21 cellular contexts compared by ENCODE assay signal in genomic region chr14:82911930-82912329, GRCh38.
"Had no signal": no experiment of that assay in that cellular context is flagged by ENCODE, and none has a peak within 500 bp of the region (broad histone marks: within the 10 kb centered on the region; RNA-seq: fewer than 3 reads in every experiment).

No MANE protein-coding gene starts in this region.

- H3K4me1 Mint-ChIP-seq: memory B cell; nephron progenitor cell; stimulated activated memory B cell treated with anti-CD40 and anti-IgM and Interleukin-4, amounts not matched to agents 10 μg/mL and 1 μg/mL and 100 μg/mL, for 72 hours had no signal

- H3K4me1 ChIP-seq: parathyroid adenoma, upper lobe of left lung had no signal

- H3K4me3 Mint-ChIP-seq: memory B cell; nephron progenitor cell; stimulated activated memory B cell treated with anti-CD40 and anti-IgM and Interleukin-4, amounts not matched to agents 10 μg/mL and 1 μg/mL and 100 μg/mL, for 72 hours; T-helper 1 cell treated with Interleukin-12 subunit alpha and Interleukin-12 subunit beta and Interleukin-4 antibody, amounts not matched to agents 30 μg/mL and 1 μg/mL, for 36 hours; WTC11 had no signal

- H3K27me3 ChIP-seq: brain microvascular endothelial cell, upper lobe of left lung had no signal

- H3K27ac Mint-ChIP-seq: activated naive CD4-positive, alpha-beta T cell treated with anti-CD3 and anti-CD28 coated beads, Interleukin-2, amount 50 U/mL, for 72 hours; memory B cell; nephron progenitor cell; stimulated activated memory B cell treated with anti-CD40 and anti-IgM and Interleukin-4, amounts not matched to agents 10 μg/mL and 1 μg/mL and 100 μg/mL, for 72 hours; T-helper 1 cell treated with Interleukin-12 subunit alpha and Interleukin-12 subunit beta and Interleukin-4 antibody, amounts not matched to agents 30 μg/mL and 1 μg/mL, for 36 hours; WTC11 had no signal

- H3K36me3 Mint-ChIP-seq: activated naive CD4-positive, alpha-beta T cell treated with anti-CD3 and anti-CD28 coated beads, Interleukin-2, amount 50 U/mL, for 72 hours; memory B cell; stimulated activated memory B cell treated with anti-CD40 and anti-IgM and Interleukin-4, amounts not matched to agents 10 μg/mL and 1 μg/mL and 100 μg/mL, for 72 hours; WTC11 had no signal

- H3K79me2 ChIP-seq: parathyroid adenoma had no signal

- H3K36me3 ChIP-seq: brain microvascular endothelial cell, thoracic aorta, upper lobe of left lung had no signal

- H3K9me3 Mint-ChIP-seq: nephron progenitor cell, WTC11 had no signal

- H3K27ac ChIP-seq: brain microvascular endothelial cell, parathyroid adenoma, thoracic aorta, upper lobe of left lung had no signal

- H3K9ac ChIP-seq: parathyroid adenoma had no signal

- H3K4me3 ChIP-seq: thoracic aorta, upper lobe of left lung had no signal

- ATAC-seq: activated naive CD4-positive, alpha-beta T cell treated with anti-CD3 and anti-CD28 coated beads, Interleukin-2, amount 50 U/mL, for 72 hours; sciatic nerve; stimulated activated memory B cell treated with anti-CD40 and anti-IgM and Interleukin-4, amounts not matched to agents 10 μg/mL and 1 μg/mL and 100 μg/mL, for 72 hours; WTC11 had no signal

- H3K27me3 Mint-ChIP-seq: memory B cell; stimulated activated memory B cell treated with anti-CD40 and anti-IgM and Interleukin-4, amounts not matched to agents 10 μg/mL and 1 μg/mL and 100 μg/mL, for 72 hours had no signal

- DNase-seq: activated gamma-delta T cell treated with Interleukin-2 at 50 U/mL for 16 hours; activated T-cell treated with anti-CD3 and anti-CD28 coated beads, Interleukin-2, amount 50 U/mL, for 1 hour; aorta; brain microvascular endothelial cell; central memory CD4-positive, alpha-beta T cell; effector memory CD4-positive, alpha-beta T cell; foreskin melanocyte; glutamatergic neuron; nephron progenitor cell; small intestine; stimulated activated CD4-positive, alpha-beta T cell treated with anti-CD3 and anti-CD28 coated beads, Interleukin-15, amount 100 ng/mL, for 24 hours; T1000; upper lobe of left lung had no signal
